ENCODE assay signal across 27 cellular contexts in genomic region chr12:52912711-52913423, GRCh38. TPM values are rescaled to one million over a fixed set of nuclear protein-coding genes. Genes with fewer than 3 reads are reported as not detected.
DNase-seq lines count a peak whose midpoint lies in the region; ATAC-seq, FAIRE-seq and TF ChIP-seq lines count a peak whose summit lies in the region.
"Had no signal": no experiment of that assay in that cellular context is flagged by ENCODE, and none has a peak within 500 bp of the region (broad histone marks: within the 10 kb centered on the region; RNA-seq: fewer than 3 reads in every experiment).

No MANE protein-coding gene starts in this region.

- no peak overlapping the region for H3K4me3 Mint-ChIP-seq in endothelial cell (ENCODE audit: unreplicated experiment)
- H3K4me3 Mint-ChIP-seq: activated CD4-positive, alpha-beta T cell treated with anti-CD3 and anti-CD28 coated beads for 36 hours; CD4-positive, CD25-positive, alpha-beta regulatory T cell; H9; T-cell had no signal

- POLR2A ChIA-PET in A549 (lab: Yijun Ruan, JAX): no interaction called here
- POLR2A ChIA-PET in HCT116 (lab: Charles Lee): no interaction called here

- TF ChIP-seq RAD21 in A549 (conservative IDR thresholded peaks at IDR 0.05 in 1 of 2, IDR thresholded peaks at IDR 0.05 in 1 of 2) (no peak), HCT116 (IDR thresholded peaks at IDR 0.05; ENCODE audit: low read depth) (no peak)

- no TSS peak for BruUV-seq in HCT116 (replicated peaks; lab: Mats Ljungman, UMichigan)

- H3K4me1 Mint-ChIP-seq in endothelial cell (ENCODE audit: unreplicated experiment): peaks cover 31% of the 10 kb centered on the region
- H3K4me1 Mint-ChIP-seq: activated CD4-positive, alpha-beta T cell treated with anti-CD3 and anti-CD28 coated beads for 36 hours had no signal

- H3K9me3 ChIP-seq in A549 (no peaks in the 10 kb centered on the region), HCT116 (ENCODE audit: control insufficient read depth in 1 of 2, insufficient read depth in 1 of 2, low read depth in 1 of 2, low read length in 2 of 2) (no peaks in the 10 kb centered on the region), mucosa of descending colon (no peaks in the 10 kb centered on the region)
- H3K9me3 ChIP-seq: gastrocnemius medialis had no signal

- ATAC-seq in A549 (no peak), HCT116 (no peak), mucosa of descending colon (peak; percentile 82)
- ATAC-seq: activated CD4-positive, alpha-beta T cell treated with anti-CD3 and anti-CD28 coated beads for 36 hours; gastrocnemius medialis; T-cell had no signal

- in situ Hi-C loops in ACHN (cut with HindIII; ENCODE audit: low pct_ligation_motif_present, low pct_unique_long_range_greater_than_20kb, low sequenced_read_pairs): no loop called here

- H3K27me3 Mint-ChIP-seq in endothelial cell (ENCODE audit: unreplicated experiment): peaks cover 2% of the 10 kb centered on the region

- H4K20me1 ChIP-seq in HCT116 (ENCODE audit: insufficient read depth): no peaks in the 10 kb centered on the region

- FAIRE-seq in A549 (lab: Jason Lieb, UNC): no peak
- FAIRE-seq: kidney had no signal

- TF ChIP-seq POLR2A in A549 (IDR thresholded peaks at IDR 0.05; ENCODE audit: low read length): no peak
- TF ChIP-seq POLR2A in HCT116 (IDR thresholded peaks at IDR 0.05; ENCODE audit: borderline replicate concordance, extremely low read depth, insufficient read depth, insufficient read length): no peak

- RAD21 ChIA-PET in HCT116 (lab: Charles Lee; ENCODE audit: low non-redundant PET in 1 of 2, low total read pairs in 2 of 2, uncharacterized antibody in 2 of 2, unreplicated experiment in 2 of 2): no interaction called here

- H3K27ac Mint-ChIP-seq in endothelial cell (ENCODE audit: unreplicated experiment): no peak overlapping the region
- H3K27ac Mint-ChIP-seq: activated CD4-positive, alpha-beta T cell treated with anti-CD3 and anti-CD28 coated beads for 36 hours; T-cell had no signal

- no peak for TF ChIP-seq CTCF in A549 (IDR thresholded peaks at IDR 0.05)
- no peak for TF ChIP-seq CTCF in HCT116 (IDR thresholded peaks at IDR 0.05 in 2 of 3, conservative IDR thresholded peaks at IDR 0.05 in 1 of 3; ENCODE audit: borderline replicate concordance in 1 of 3, insufficient read depth in 1 of 3, low read depth in 2 of 3, low read length in 2 of 3)
- no peak for TF ChIP-seq CTCF in mucosa of descending colon (IDR thresholded peaks at IDR 0.05)
- no peak for TF ChIP-seq CTCF in endothelial cell (IDR thresholded peaks at IDR 0.05; ENCODE audit: unreplicated experiment)

- H3K4me1 ChIP-seq in A549: peaks cover 18% of the 10 kb centered on the region
- peaks cover 23 to 38% of the 10 kb centered on the region in 2 experiments for H3K4me1 ChIP-seq in HCT116 (ENCODE audit: control insufficient read depth in 1 of 2, insufficient read depth in 2 of 2, low read length in 2 of 2)
- H3K4me1 ChIP-seq in mucosa of descending colon (ENCODE audit: low read depth): peaks cover 40% of the 10 kb centered on the region
- H3K4me1 ChIP-seq: gastrocnemius medialis had no signal

- no peaks in the 10 kb centered on the region for H3K36me3 Mint-ChIP-seq in endothelial cell (ENCODE audit: low read depth, unreplicated experiment)
- H3K36me3 Mint-ChIP-seq: CD4-positive, CD25-positive, alpha-beta regulatory T cell; naive B cell; T-cell had no signal

- no peak overlapping the region for H2AFZ ChIP-seq in HCT116 (ENCODE audit: low read depth, low read length, poor library complexity, severe bottlenecking)

- no peak overlapping the region for H3K9ac ChIP-seq in HCT116 (ENCODE audit: low read length)

- intact Hi-C loops in HCT116 (cut with micrococcal nuclease) (no loop called here), mucosa of descending colon (cut with DNase I, micrococcal nuclease) (no loop called here)

- no peak for TF ChIP-seq EP300 in A549 (IDR thresholded peaks at IDR 0.05)

- CTCF ChIA-PET in A549 (lab: Yijun Ruan, JAX): interaction anchor here (0.6 kb wide), 1 partner anchor 61 kb away, joined by 3 read pairs; no protein-coding TSS in a partner anchor
- CTCF ChIA-PET in HCT116 (lab: Charles Lee): no interaction called here

- DNase-seq in A549 (ENCODE audit: low read depth in 1 of 2, low spot score in 1 of 2): no peak
- no peak for DNase-seq in HCT116 (ENCODE audit: low read depth, low spot score)
- peak; percentile 21 for DNase-seq in NCI-H69 (lab: John Stamatoyannopoulos, UW)
- DNase-seq in mucosa of descending colon: peak; percentile 90 to 93 (median 93)
- DNase-seq in 8988T: no peak
- DNase-seq in ACHN: no peak
- DNase-seq in endothelial cell (ENCODE audit: low spot score): no peak
- DNase-seq in NCI-H1694 treated with DMSO at 0.1 percent for 48 hours (lab: John Stamatoyannopoulos, UW): no peak
- DNase-seq: activated CD4-positive, alpha-beta T cell treated with anti-CD3 and anti-CD28 coated beads for 36 hours; activated naive CD4-positive, alpha-beta T cell treated with anti-CD3 and anti-CD28 coated beads, Interleukin-2, amount 50 U/mL, for 16 hours; activated T-cell treated with anti-CD3 and anti-CD28 coated beads, Interleukin-2, amount 50 U/mL, for 48 hours; anterior cingulate cortex; caudate nucleus; CD4-positive, CD25-positive, alpha-beta regulatory T cell; gastrocnemius medialis; H9; Karpas-422; kidney; mammary epithelial cell; naive B cell; NCI-H1436; NCI-H524 treated with DMSO at 0.1 percent for 48 hours; right cardiac atrium; stimulated activated CD4-positive, alpha-beta T cell treated with anti-CD3 and anti-CD28 coated beads, Interleukin-15, amount 100 ng/mL, for 24 hours; substantia nigra; T-cell had no signal

- 89% methylated on average over 8 of the region's 8 CpGs for WGBS in A549 (ENCODE audit: missing lambda C conversion rate)

- no peaks in the 10 kb centered on the region for H3K9me3 Mint-ChIP-seq in endothelial cell (ENCODE audit: unreplicated experiment)
- H3K9me3 Mint-ChIP-seq: CD4-positive, CD25-positive, alpha-beta regulatory T cell; H9; T-cell had no signal

- H3K36me3 ChIP-seq in HCT116 (ENCODE audit: control insufficient read depth in 1 of 2, insufficient read depth in 2 of 2, low read length in 2 of 2) (no peaks in the 10 kb centered on the region), mucosa of descending colon (ENCODE audit: low read depth) (no peaks in the 10 kb centered on the region)
- H3K36me3 ChIP-seq: gastrocnemius medialis had no signal

- H3K9me2 ChIP-seq in HCT116 (ENCODE audit: insufficient read depth): no peaks in the 10 kb centered on the region

- H3K79me2 ChIP-seq in HCT116 (ENCODE audit: insufficient read depth, low read length): no peaks in the 10 kb centered on the region

- H3K27ac ChIP-seq in A549 (peak overlapping the region; percentile 25 to 68; a peak in 4 of 6 replicates), HCT116 (ENCODE audit: low read depth, low read length) (no peak overlapping the region)
- H3K27ac ChIP-seq: gastrocnemius medialis had no signal

- H3K27me3 ChIP-seq in HCT116 (ENCODE audit: insufficient read depth, low read length): no peaks in the 10 kb centered on the region

- H3K4me3 ChIP-seq in A549 (no peak overlapping the region), HCT116 (replicated peaks in 1 of 2; ENCODE audit: low read depth in 1 of 2, low read length in 2 of 2) (no peak overlapping the region), mucosa of descending colon (no peak overlapping the region)
- H3K4me3 ChIP-seq: gastrocnemius medialis had no signal

- no peak overlapping the region for H3K4me2 ChIP-seq in A549
- no peak overlapping the region for H3K4me2 ChIP-seq in HCT116 (ENCODE audit: low read length)

TF ChIP-seq in A549, 52 proteins besides CTCF, POLR2A, EP300 and RAD21:
- TF ChIP-seq BHLHE40 (IDR thresholded peaks at IDR 0.05; ENCODE audit: low read depth, low read length): no peak
- TF ChIP-seq FOSL2 (IDR thresholded peaks at IDR 0.05): no peak
- no peak for TF ChIP-seq FOSL2 (CRISPR knock-in tag; IDR thresholded peaks at IDR 0.05)
- no peak for TF ChIP-seq HDAC2 (IDR thresholded peaks at IDR 0.05)
- TF ChIP-seq RFX5 (IDR thresholded peaks at IDR 0.05): no peak
- no peak for TF ChIP-seq FOXS1 (CRISPR knock-in tag; IDR thresholded peaks at IDR 0.05)

TF ChIP-seq in HCT116, 20 proteins besides CTCF, POLR2A, EP300 and RAD21:
- no peak for TF ChIP-seq SRF (IDR thresholded peaks at IDR 0.05; ENCODE audit: low read depth)
- TF ChIP-seq TCF7L2 (IDR thresholded peaks at IDR 0.05; ENCODE audit: borderline replicate concordance, extremely low read depth, insufficient read depth, insufficient read length): peak; percentile 89

RNA-seq across cellular contexts. Expression of gene KRT8, which starts 8.0 kb away (rescaled TPM):
- polyA plus RNA-seq in A549 (2011; rRNA removed): 1,385 and 2,250 TPM in 2 replicates
- 2,547 and 2,774 TPM in 2 replicates for polyA plus RNA-seq in A549 (2012; cell fraction: cytosol; rRNA removed)
- polyA plus RNA-seq in A549 (2012; cell fraction: nucleus; rRNA removed): 3,370 and 4,681 TPM in 2 replicates
- polyA plus RNA-seq in A549 (2017; fragmentation: RNase III; extraction: RNeasy Plus Mini Kit Qiagen cat#74134 plus additional on column Dnase treatment): 3,173 to 3,781 TPM (median 3,633 TPM) in 3 replicates
- 2,077 and 2,477 TPM in 2 replicates for polyA minus RNA-seq in A549 (2011; rRNA and poly(A)+ RNA removed)
- 1,655 TPM for total RNA-seq in HCT116 (2021; ENCODE audit: unreplicated experiment)
- polyA plus RNA-seq in HCT116 (2012): 1,805 and 2,066 TPM in 2 replicates
- 1,000 to 10,000 TPM; 1,334 to 4,222 (median 3,664) TPM for total RNA-seq in mucosa of descending colon
- total RNA-seq in endothelial cell (ENCODE audit: unreplicated experiment): 194 TPM
- total RNA-seq: activated CD8-positive, alpha-beta memory T cell treated with anti-CD3 and anti-CD28 coated beads for 36 hours; CD4-positive, CD25-positive, alpha-beta regulatory T cell had no signal

RNA-seq across cellular contexts. Expression of gene KRT18, which starts 36.1 kb away (rescaled TPM):
- polyA plus RNA-seq in A549 (2011; rRNA removed) (2,476 and 2,635 TPM in 2 replicates), A549 (2017; fragmentation: RNase III; extraction: RNeasy Plus Mini Kit Qiagen cat#74134 plus additional on column Dnase treatment) (2,534 to 2,941 TPM (median 2,752 TPM) in 3 replicates)
- 2,127 and 2,527 TPM in 2 replicates for polyA plus RNA-seq in A549 (2012; cell fraction: cytosol; rRNA removed)
- polyA plus RNA-seq in A549 (2012; cell fraction: nucleus; rRNA removed): 3,075 and 3,600 TPM in 2 replicates
- polyA minus RNA-seq in A549 (2011; rRNA and poly(A)+ RNA removed): 2,971 and 3,475 TPM in 2 replicates
- total RNA-seq in HCT116 (2021; ENCODE audit: unreplicated experiment) (1,229 TPM), mucosa of descending colon (1,000 to 10,000 TPM in 1 of 3 donors, 100 to 1,000 TPM in 2; 296 to 1,063 (median 953) TPM), endothelial cell (ENCODE audit: unreplicated experiment) (195 TPM)
- polyA plus RNA-seq in HCT116 (2012): 1,596 and 1,648 TPM in 2 replicates

Comparison
In these comparisons a context has a peak if more than half of its experiments do, and no peak if none do; other contexts are left out.
1. DNase-seq: peak in NCI-H69 (single experiment) and mucosa of descending colon (3 of 3); none in A549 (0 of 2), HCT116 (single experiment), 8988T (single experiment), ACHN (single experiment), endothelial cell (single experiment) and NCI-H1694 treated with DMSO at 0.1 percent for 48 hours (single experiment).